Comparison of ENCODE assay signal across 1 cellular context in genomic region chr22:30596199-30596598, GRCh38.
TF ChIP-seq lines count a peak whose summit lies in the region.

No MANE protein-coding gene starts in this region.

TF ChIP-seq in HepG2, 621 proteins besides CTCF, POLR2A, EP300 and RAD21:
- TF ChIP-seq ZNF121 (CRISPR knock-in tag; IDR thresholded peaks at IDR 0.05) (peak; percentile 86), ZNF792 (CRISPR knock-in tag; IDR thresholded peaks at IDR 0.05) (no peak), ZNF205 (CRISPR knock-in tag; IDR thresholded peaks at IDR 0.05) (no peak)
